ENCODE assay signal across 8 cellular contexts in the genomic region with DNA sequence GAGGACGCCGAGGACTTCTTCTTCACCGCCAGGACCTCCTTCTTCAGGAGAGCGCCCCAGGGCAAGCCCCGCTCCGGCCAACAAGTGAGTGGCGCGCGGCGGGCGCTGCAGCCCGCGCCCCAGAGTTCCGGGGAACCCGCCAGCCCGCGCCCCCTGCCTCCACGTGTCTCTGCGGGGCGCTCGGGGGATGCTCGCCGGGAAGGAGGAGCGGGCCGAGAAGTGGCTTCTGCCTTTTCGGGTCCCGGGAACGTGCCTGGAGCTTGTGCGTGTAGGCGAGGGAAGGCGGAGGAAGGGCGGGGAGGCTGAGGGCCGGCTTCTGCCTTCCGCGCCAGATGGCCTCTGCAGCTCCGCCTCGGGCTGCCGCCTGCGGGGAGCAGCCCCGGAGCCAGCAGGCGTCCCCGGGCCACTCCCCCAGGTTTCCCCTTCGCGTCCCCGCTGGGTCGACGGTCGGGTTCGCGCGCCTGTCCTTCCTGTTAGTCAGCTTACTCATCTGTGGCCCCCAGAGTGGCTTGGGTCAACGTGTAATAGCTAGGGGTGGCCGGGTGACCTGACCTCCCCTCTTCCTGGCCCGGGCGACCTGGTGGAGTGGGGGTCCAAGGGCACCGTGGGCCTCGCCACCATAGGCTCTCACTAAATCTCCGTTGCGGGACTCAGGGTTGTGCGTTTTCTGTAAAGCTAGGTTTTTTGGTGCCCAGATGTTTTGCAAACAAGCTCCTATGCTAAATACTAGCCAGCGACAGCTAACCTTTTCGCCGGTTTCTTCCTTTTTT. TPM values are rescaled to one million over a fixed set of nuclear protein-coding genes. Genes with fewer than 3 reads are reported as not detected.
DNase-seq lines count a peak whose midpoint lies in the region; ATAC-seq and TF ChIP-seq lines count a peak whose summit lies in the region.

No MANE protein-coding gene starts in this region.

- peaks cover 62% of the 10 kb centered on the region for H3K79me2 ChIP-seq in OCI-LY3 (ENCODE audit: low read length)

- no peak overlapping the region for H2AFZ ChIP-seq in OCI-LY3 (ENCODE audit: low read depth, low read length)

- H3K36me3 ChIP-seq in BJ (ENCODE audit: control insufficient read depth, insufficient read depth, low read length) (no peaks in the 10 kb centered on the region), OCI-LY3 (replicated peaks; ENCODE audit: low read depth, low read length) (peaks cover 36% of the 10 kb centered on the region), neutrophil (peaks cover 30% of the 10 kb centered on the region), tibial nerve (no peaks in the 10 kb centered on the region)

- H3K9ac ChIP-seq in OCI-LY3 (ENCODE audit: low read length), result peak overlapping the region; percentile 99

- peaks cover 35% of the 10 kb centered on the region for H4K20me1 ChIP-seq in OCI-LY3 (ENCODE audit: insufficient read depth, low read length)

- TF ChIP-seq CTCF in BJ (IDR thresholded peaks at IDR 0.05; ENCODE audit: insufficient read depth, low read depth, low read length) (no peak), OCI-LY3 (IDR thresholded peaks at IDR 0.05; ENCODE audit: low read depth, low read length) (no peak), fibroblast of villous mesenchyme (IDR thresholded peaks at IDR 0.05; ENCODE audit: insufficient read depth, low read depth, low read length) (no peak), neutrophil (IDR thresholded peaks at IDR 0.05) (peak; percentile 19), tibial nerve (IDR thresholded peaks at IDR 0.05) (no peak)

- peak overlapping the region; percentile 66 for H3K4me3 ChIP-seq in BJ (ENCODE audit: low read depth, low read length)
- peak overlapping the region; percentile 98 for H3K4me3 ChIP-seq in OCI-LY3 (ENCODE audit: low read length)
- H3K4me3 ChIP-seq in fibroblast of villous mesenchyme (ENCODE audit: low read depth, low read length), result peak overlapping the region; percentile 91
- H3K4me3 ChIP-seq in neutrophil (ENCODE audit: low read depth in 1 of 2, low read length in 1 of 2), result peak overlapping the region; percentile 84 to 97
- H3K4me3 ChIP-seq in tibial nerve, result peak overlapping the region; percentile 78 to 98 (median 87)

- CTCF ChIA-PET in BJ (lab: Yijun Ruan, JAX), result interaction anchor here (0.7 to 2.7 kb wide), 7 partner anchors 43 to 87 kb away, joined by 3 to 15 read pairs (median 3); no protein-coding TSS in a partner anchor

- TF ChIP-seq EP300 in tibial nerve (IDR thresholded peaks at IDR 0.05), result no peak

- H3K9me3 ChIP-seq in OCI-LY3 (ENCODE audit: insufficient read depth, low read length), result no peaks in the 10 kb centered on the region
- H3K9me3 ChIP-seq in neutrophil, result no peaks in the 10 kb centered on the region
- no peaks in the 10 kb centered on the region for H3K9me3 ChIP-seq in tibial nerve

- peak overlapping the region; percentile 98 for H3K27ac Mint-ChIP-seq in activated T-cell treated with anti-CD3 and anti-CD28 coated beads, Interleukin-2, amount 50 U/mL, for 72 hours

- no peaks in the 10 kb centered on the region for H3K27me3 Mint-ChIP-seq in activated T-cell treated with anti-CD3 and anti-CD28 coated beads, Interleukin-2, amount 50 U/mL, for 72 hours (ENCODE audit: low read depth)

- no peak for DNase-seq in BJ (ENCODE audit: low read depth)
- DNase-seq in activated T-cell treated with anti-CD3 and anti-CD28 coated beads, Interleukin-2, amount 50 U/mL, for 72 hours, result peak; percentile 82 to 83
- peak; percentile 58 for DNase-seq in fibroblast of villous mesenchyme (ENCODE audit: low read depth)
- DNase-seq in tibial nerve (ENCODE audit: low spot score in 2 of 2), result peak in 1 of 2 donors; percentile 11

- H3K9me3 Mint-ChIP-seq in activated T-cell treated with anti-CD3 and anti-CD28 coated beads, Interleukin-2, amount 50 U/mL, for 72 hours, result no peaks in the 10 kb centered on the region

- H3K27ac ChIP-seq in OCI-LY3 (ENCODE audit: low read length), result peak overlapping the region; percentile 95
- peak overlapping the region; percentile 99 for H3K27ac ChIP-seq in neutrophil
- H3K27ac ChIP-seq in tibial nerve, result peak overlapping the region; percentile 76 to 91 (median 88)

- peaks cover 10 to 12% of the 10 kb centered on the region in 2 donors for H3K36me3 Mint-ChIP-seq in activated T-cell treated with anti-CD3 and anti-CD28 coated beads, Interleukin-2, amount 50 U/mL, for 72 hours (ENCODE audit: insufficient read depth in 2 of 2)

- POLR2A ChIA-PET in BJ (lab: Charles Lee), result interaction anchor here (0.6 kb wide), 2 partner anchors 40 to 60 kb away, joined by 3 to 13 read pairs; no protein-coding TSS in a partner anchor

- TF ChIP-seq POLR2A in tibial nerve (IDR thresholded peaks at IDR 0.05), result no peak

- peak overlapping the region; percentile 91 for H3K4me2 ChIP-seq in OCI-LY3 (ENCODE audit: low read length)

- ATAC-seq in GM19025 (IDR thresholded peaks at IDR 0.05; ENCODE audit: low read depth, unreplicated experiment) (peak; percentile 44), HG03196 (IDR thresholded peaks at IDR 0.05; ENCODE audit: unreplicated experiment) (peak; percentile 61)
- peak; percentile 64 to 66 for ATAC-seq in activated T-cell treated with anti-CD3 and anti-CD28 coated beads, Interleukin-2, amount 50 U/mL, for 72 hours (replicated peaks in 1 of 2)

- WGBS in tibial nerve, 2 donors, result 1% methylated on average over 26 to 48 of the region's 63 CpGs

- H3K4me3 Mint-ChIP-seq in activated T-cell treated with anti-CD3 and anti-CD28 coated beads, Interleukin-2, amount 50 U/mL, for 72 hours, result peak overlapping the region; percentile 93 to 100

- H3K4me1 Mint-ChIP-seq in activated T-cell treated with anti-CD3 and anti-CD28 coated beads, Interleukin-2, amount 50 U/mL, for 72 hours (ENCODE audit: low read depth), result peaks cover 42% of the 10 kb centered on the region

- H3K4me1 ChIP-seq in OCI-LY3 (ENCODE audit: low read length) (peaks cover 32% of the 10 kb centered on the region), neutrophil (ENCODE audit: control insufficient read depth in 1 of 2, insufficient read depth in 1 of 2, low read depth in 1 of 2, low read length in 1 of 2) (peaks cover 54 to 61% of the 10 kb centered on the region in 2 experiments), tibial nerve (peaks cover 0 to 33% (median 7%) of the 10 kb centered on the region in 4 donors)

- H3K27me3 ChIP-seq in BJ (ENCODE audit: control insufficient read depth, insufficient read depth, low read length) (no peaks in the 10 kb centered on the region), OCI-LY3 (ENCODE audit: low read depth, low read length) (no peaks in the 10 kb centered on the region), neutrophil (no peaks in the 10 kb centered on the region), tibial nerve (no peaks in the 10 kb centered on the region)

RNA-seq across cellular contexts. Expression of a gene that starts 0.6 kb away (rescaled TPM):
- 22.3 and 27.7 TPM in 2 replicates for polyA plus RNA-seq in BJ (2011; rRNA removed)
- 28.0 and 38.6 TPM in 2 replicates for polyA minus RNA-seq in BJ (2011; rRNA and poly(A)+ RNA removed)
- 10 to 100 TPM; 40.3 to 42.4 TPM for total RNA-seq in activated T-cell treated with anti-CD3 and anti-CD28 coated beads, Interleukin-2, amount 50 U/mL, for 72 hours
- total RNA-seq in fibroblast of villous mesenchyme (20.3 and 31.1 TPM in 2 replicates), tibial nerve (10 to 100 TPM; 14.7 to 18.3 (median 16.7) TPM)
